In genomic region chr7:43577485-43577951, GRCh38 we compare ENCODE assay signal across 10 cellular contexts. TPM values are rescaled to one million over a fixed set of nuclear protein-coding genes. Genes with fewer than 3 reads are reported as not detected.
DNase-seq lines count a peak whose midpoint lies in the region; TF ChIP-seq lines count a peak whose summit lies in the region.
"Had no signal": no experiment of that assay in that cellular context is flagged by ENCODE, and none has a peak within 500 bp of the region (broad histone marks: within the 10 kb centered on the region; RNA-seq: fewer than 3 reads in every experiment).

No MANE protein-coding gene starts in this region.

- H3K4me3 ChIP-seq in fibroblast of mammary gland (ENCODE audit: control insufficient read depth, low read depth, low read length) = no peak overlapping the region
- no peak overlapping the region for H3K4me3 ChIP-seq in ascending aorta

- H4K91ac ChIP-seq in H9 (ENCODE audit: insufficient read length, low read depth, low read length) = no peak overlapping the region

- no peaks in the 10 kb centered on the region for H3K23me2 ChIP-seq in H9 (ENCODE audit: insufficient read length, low read depth, low read length, poor library complexity, severe bottlenecking)

- WGBS in H9 (ENCODE audit: extremely low coverage, insufficient read length, low lambda C conversion rate) = no CpG with 5 or more reads among the region's 6 CpGs

- H3K9ac ChIP-seq in H9 (ENCODE audit: extremely low read depth, insufficient read length, low read length) = no peak overlapping the region

- peak overlapping the region in 1 of 3 experiments; percentile 93; a peak in 2 of 7 replicates for H3K27ac Mint-ChIP-seq in H9
- H3K27ac Mint-ChIP-seq: activated B cell treated with CpG ODN at 0.5 μM for 24 hours had no signal

- peaks cover 4% of the 10 kb centered on the region; the same call in 1 of the 2 replicates for H3K4me1 ChIP-seq in H9 (ENCODE audit: insufficient read depth, low read length)
- no peaks in the 10 kb centered on the region for H3K4me1 ChIP-seq in ascending aorta

- H2AFZ ChIP-seq in H9 (ENCODE audit: low read length) = no peak overlapping the region

- no peak overlapping the region for H3K27ac ChIP-seq in H9 (ENCODE audit: insufficient read length, low read depth, low read length)
- no peak overlapping the region for H3K27ac ChIP-seq in ascending aorta

- H3K4me1 Mint-ChIP-seq in H9 = peaks cover 16 to 17% of the 10 kb centered on the region in 2 experiments

- H2AK5ac ChIP-seq in H9 (ENCODE audit: insufficient read length, low read length) = no peak overlapping the region

- peak overlapping the region; percentile 86 for H2BK120ac ChIP-seq in H9 (ENCODE audit: low read depth, low read length, poor library complexity, severe bottlenecking)

- H3K4me3 Mint-ChIP-seq in H9 = no peak overlapping the region
- H3K4me3 Mint-ChIP-seq: activated B cell treated with CpG ODN at 0.5 μM for 24 hours had no signal

- H4K5ac ChIP-seq in H9 (ENCODE audit: insufficient read length, low read depth, low read length) = no peak overlapping the region

- no peak overlapping the region for H3K18ac ChIP-seq in H9 (ENCODE audit: insufficient read length, low read depth, low read length)

- no peaks in the 10 kb centered on the region for H3K79me1 ChIP-seq in H9 (ENCODE audit: insufficient read depth, low read depth, low read length, poor library complexity, severe bottlenecking)

- peaks cover 2% of the 10 kb centered on the region; the same call in 1 of the 2 replicates for H3K27me3 Mint-ChIP-seq in H9 (ENCODE audit: low read depth)
- H3K27me3 Mint-ChIP-seq: activated B cell treated with CpG ODN at 0.5 μM for 24 hours had no signal

- H2BK15ac ChIP-seq in H9 (ENCODE audit: low read depth, low read length) = no peak overlapping the region

- H3K36me3 ChIP-seq in ascending aorta = no peaks in the 10 kb centered on the region

- H3K27me3 ChIP-seq in H9 (ENCODE audit: insufficient read depth, low read length) = no peaks in the 10 kb centered on the region
- no peaks in the 10 kb centered on the region for H3K27me3 ChIP-seq in ascending aorta

- H4K8ac ChIP-seq in H9 (replicated peaks; ENCODE audit: insufficient read length, low read depth, low read length) = no peak overlapping the region

- TF ChIP-seq CTCF in H9 (conservative IDR thresholded peaks at IDR 0.05) (no peak), fibroblast of mammary gland (conservative IDR thresholded peaks at IDR 0.05; ENCODE audit: control insufficient read depth, insufficient read depth, low read depth, low read length) (no peak), ascending aorta (IDR thresholded peaks at IDR 0.05) (no peak)

- DNase-seq in CMK (ENCODE audit: low read depth) (peak; percentile 83), H9 (peak; percentile 67), OCI-M1 (lab: John Stamatoyannopoulos, UW) (peak; percentile 85), fibroblast of mammary gland (ENCODE audit: low read depth) (peak; percentile 38), NCI-H2107 treated with DMSO at 0.1 percent for 48 hours (lab: John Stamatoyannopoulos, UW; ENCODE audit: unreplicated experiment) (no peak), ureter (ENCODE audit: low spot score) (no peak), ascending aorta (ENCODE audit: low spot score in 2 of 2) (no peak)
- DNase-seq in activated CD8-positive, alpha-beta memory T cell treated with anti-CD3 and anti-CD28 coated beads for 24 hours = no peak
- DNase-seq: activated B cell treated with CpG ODN at 0.5 μM for 24 hours; NK-92 treated with Interleukin-12 subunit alpha and Interleukin-12 subunit beta, amount 100 ng/mL, for 24 hours had no signal

- H3K56ac ChIP-seq in H9 (ENCODE audit: insufficient read length, low read depth, low read length) = no peak overlapping the region

- H3K9me3 Mint-ChIP-seq in H9 = peaks cover 0 to 3% of the 10 kb centered on the region in 2 experiments; a peak in 2 of 5 replicates
- H3K9me3 Mint-ChIP-seq: activated B cell treated with CpG ODN at 0.5 μM for 24 hours had no signal

- H2BK12ac ChIP-seq in H9 (ENCODE audit: insufficient read length, low read depth, low read length) = no peak overlapping the region

- H3K14ac ChIP-seq in H9 (ENCODE audit: insufficient read depth, low read length) = 0 out of 2 replicates have a peak overlapping the region, but pooled peaks have one; percentile 47

- H2BK20ac ChIP-seq in H9 (ENCODE audit: low read depth, low read length, poor library complexity, severe bottlenecking) = no peak overlapping the region

- intact Hi-C loops in ascending aorta (cut with DNase I) = no loop called here

- H2BK5ac ChIP-seq in H9 (ENCODE audit: insufficient read length, low read length) = no peak overlapping the region

- H4K20me1 ChIP-seq in H9 (ENCODE audit: control insufficient read depth, insufficient read depth, insufficient read length) = no peaks in the 10 kb centered on the region

- H3K9me3 ChIP-seq in H9 (ENCODE audit: control insufficient read depth, low read depth, low read length) (no peaks in the 10 kb centered on the region), ascending aorta (no peaks in the 10 kb centered on the region)

- H3K36me3 Mint-ChIP-seq in H9 (ENCODE audit: insufficient read depth in 1 of 3, low read depth in 3 of 3) = no peaks in the 10 kb centered on the region

- no peaks in the 10 kb centered on the region for H3K79me2 ChIP-seq in H9 (ENCODE audit: insufficient read depth, low read length)

- H3K4me2 ChIP-seq in H9 (ENCODE audit: insufficient read depth, insufficient read length, low read length) = no peak overlapping the region

- peak overlapping the region; percentile 54; the same call in 1 of the 2 replicates for H3K4ac ChIP-seq in H9 (ENCODE audit: low read depth, low read length)

- no peak overlapping the region for H3T11ph ChIP-seq in H9 (ENCODE audit: low read length)

- no peak overlapping the region for H3K23ac ChIP-seq in H9 (ENCODE audit: insufficient read length, low read depth, low read length)

RNA-seq across cellular contexts. Expression of gene STK17A, which starts 5.4 kb away (rescaled TPM):
- total RNA-seq in H9 (2021) (9.3 and 9.8 TPM in 2 replicates), ureter (7.7 TPM), ascending aorta (9.6 TPM)

Comparison
In these comparisons a context has a peak if more than half of its experiments do, and no peak if none do; other contexts are left out.
1. DNase-seq: peak in CMK (single experiment), H9 (single experiment), OCI-M1 (single experiment) and fibroblast of mammary gland (single experiment); none in NCI-H2107 treated with DMSO at 0.1 percent for 48 hours (single experiment), ureter (single experiment), ascending aorta (0 of 2) and activated CD8-positive, alpha-beta memory T cell treated with anti-CD3 and anti-CD28 coated beads for 24 hours (single experiment).